1 cellular context compared by ENCODE assay signal in genomic region chr6:31397901-31398300, GRCh38.
TF ChIP-seq lines count a peak whose summit lies in the region.

No MANE protein-coding gene starts in this region.

TF ChIP-seq in HepG2, 621 proteins besides CTCF, POLR2A, EP300 and RAD21:
- TF ChIP-seq ZNF335 (CRISPR knock-in tag; IDR thresholded peaks at IDR 0.05): no peak
- 0 out of 2 replicates have a peak, but pooled peaks have one; percentile 9 for TF ChIP-seq PATZ1 (CRISPR knock-in tag; IDR thresholded peaks at IDR 0.05)
- no peak for TF ChIP-seq RELA (CRISPR knock-in tag; IDR thresholded peaks at IDR 0.05)
- no peak for TF ChIP-seq SNAPC5 (CRISPR knock-in tag; IDR thresholded peaks at IDR 0.05; ENCODE audit: borderline replicate concordance)
- TF ChIP-seq ZNF543 (CRISPR knock-in tag; IDR thresholded peaks at IDR 0.05): no peak
- TF ChIP-seq ZKSCAN5 (CRISPR knock-in tag; IDR thresholded peaks at IDR 0.05): no peak
- TF ChIP-seq JDP2 (CRISPR knock-in tag; IDR thresholded peaks at IDR 0.05; ENCODE audit: borderline replicate concordance): no peak
- TF ChIP-seq NFKB2 (CRISPR knock-in tag; IDR thresholded peaks at IDR 0.05; ENCODE audit: borderline replicate concordance): no peak
- TF ChIP-seq DMAP1 (CRISPR knock-in tag; IDR thresholded peaks at IDR 0.05): no peak
- no peak for TF ChIP-seq GPBP1L1 (CRISPR knock-in tag; IDR thresholded peaks at IDR 0.05)
- no peak for TF ChIP-seq TBL1XR1 (IDR thresholded peaks at IDR 0.05; ENCODE audit: borderline replicate concordance, low read length, partially characterized antibody)
- TF ChIP-seq ZNF224 (CRISPR knock-in tag; IDR thresholded peaks at IDR 0.05): no peak
- TF ChIP-seq KAT8 (CRISPR knock-in tag; IDR thresholded peaks at IDR 0.05): no peak
- no peak for TF ChIP-seq ZBTB8A (CRISPR knock-in tag; IDR thresholded peaks at IDR 0.05; ENCODE audit: borderline replicate concordance, low read depth)
- no peak for TF ChIP-seq FOXA1 (IDR thresholded peaks at IDR 0.05)
- TF ChIP-seq FOXA1 (CRISPR knock-in tag; IDR thresholded peaks at IDR 0.05): 0 out of 2 replicates have a peak, but pooled peaks have one; percentile 26
- TF ChIP-seq POGZ (CRISPR knock-in tag; IDR thresholded peaks at IDR 0.05): no peak
- peak; percentile 49; the same call in 1 of the 2 replicates for TF ChIP-seq ZNF280D (CRISPR knock-in tag; IDR thresholded peaks at IDR 0.05)
- no peak for TF ChIP-seq KMT2A (CRISPR knock-in tag; IDR thresholded peaks at IDR 0.05)
- no peak for TF ChIP-seq ZNF576 (CRISPR knock-in tag; IDR thresholded peaks at IDR 0.05)
- peak; percentile 96 for TF ChIP-seq ZNF253 (CRISPR knock-in tag; IDR thresholded peaks at IDR 0.05; ENCODE audit: borderline replicate concordance)
- TF ChIP-seq ELF1 (CRISPR knock-in tag; IDR thresholded peaks at IDR 0.05): no peak
- no peak for TF ChIP-seq ZNF558 (CRISPR knock-in tag; IDR thresholded peaks at IDR 0.05; ENCODE audit: borderline replicate concordance)
- no peak for TF ChIP-seq ZNF609 (CRISPR knock-in tag; IDR thresholded peaks at IDR 0.05; ENCODE audit: borderline replicate concordance)
- no peak for TF ChIP-seq KLF9 (CRISPR knock-in tag; IDR thresholded peaks at IDR 0.05; ENCODE audit: low read depth)
- 0 out of 2 replicates have a peak, but pooled peaks have one; percentile 16 for TF ChIP-seq FOXA3 (CRISPR knock-in tag; IDR thresholded peaks at IDR 0.05)
- no peak for TF ChIP-seq ZNF205 (CRISPR knock-in tag; IDR thresholded peaks at IDR 0.05)
- no peak for TF ChIP-seq ZBTB33 (CRISPR knock-in tag; IDR thresholded peaks at IDR 0.05)
- no peak for TF ChIP-seq TERF1 (CRISPR knock-in tag; IDR thresholded peaks at IDR 0.05)
- no peak for TF ChIP-seq SNAI1 (CRISPR knock-in tag; IDR thresholded peaks at IDR 0.05; ENCODE audit: borderline replicate concordance)
- no peak for TF ChIP-seq HMGXB4 (CRISPR knock-in tag; IDR thresholded peaks at IDR 0.05; ENCODE audit: borderline replicate concordance in 1 of 2, low read depth in 1 of 2)
- TF ChIP-seq KLF16 (CRISPR knock-in tag; IDR thresholded peaks at IDR 0.05): no peak
- TF ChIP-seq HOXD1 (CRISPR knock-in tag; IDR thresholded peaks at IDR 0.05): no peak
- no peak for TF ChIP-seq TCF12 (IDR thresholded peaks at IDR 0.05)
- TF ChIP-seq TCF12 (CRISPR knock-in tag; IDR thresholded peaks at IDR 0.05): no peak
TF ChIP-seq in HepG2: peak in this region for 5.
